Comparison of ENCODE assay signal across 1 cellular context in genomic region chr21:43718872-43719747, GRCh38.
TF ChIP-seq lines count a peak whose summit lies in the region.

Gene PDXK, plus strand, starts transcription at chr21:43719129. Its CDS starts 166 bp downstream, at chr21:43719295.

TF ChIP-seq in K562, 482 proteins besides CTCF, POLR2A, EP300 and RAD21 (continued from another document and continues in another):
- no peak; the same call in 1 of the 2 replicates for TF ChIP-seq ETS1 (conservative IDR thresholded peaks at IDR 0.05; ENCODE audit: control insufficient read depth, low read depth, low read length)
- 0 out of 2 replicates have a peak, but pooled peaks have one; percentile 25 for TF ChIP-seq ZBTB17 (CRISPR knock-in tag; IDR thresholded peaks at IDR 0.05)
- no peak for TF ChIP-seq NELFE (IDR thresholded peaks at IDR 0.05; ENCODE audit: insufficient read depth, insufficient read length)
- TF ChIP-seq U2AF1 (optimal IDR thresholded peaks at IDR 0.05; ENCODE audit: low read depth, low read length): peak; percentile 80
- no peak for TF ChIP-seq ZNF445 (CRISPR knock-in tag; IDR thresholded peaks at IDR 0.05; ENCODE audit: low read depth)
- no peak for TF ChIP-seq BRCA1 (IDR thresholded peaks at IDR 0.05)
- TF ChIP-seq BRCA1 (CRISPR knock-in tag; IDR thresholded peaks at IDR 0.05): 0 out of 2 replicates have a peak, but pooled peaks have one; percentile 21
- no peak for TF ChIP-seq FOXM1 (IDR thresholded peaks at IDR 0.05; ENCODE audit: low read depth)
- TF ChIP-seq FOXM1 (CRISPR knock-in tag; IDR thresholded peaks at IDR 0.05; ENCODE audit: low read depth): peak; percentile 16; the same call in 1 of the 2 replicates
- TF ChIP-seq SMARCA4 (IDR thresholded peaks at IDR 0.05): no peak
- no peak for TF ChIP-seq ZNF696 (CRISPR knock-in tag; conservative IDR thresholded peaks at IDR 0.05)
- 0 out of 2 replicates have a peak, but pooled peaks have one; percentile 15 for TF ChIP-seq ETV1 (tag; conservative IDR thresholded peaks at IDR 0.05; ENCODE audit: low read depth)
- no peak for TF ChIP-seq NCOA4 (IDR thresholded peaks at IDR 0.05; ENCODE audit: partially characterized antibody)
- peak; percentile 91 for TF ChIP-seq CCNT2 (IDR thresholded peaks at IDR 0.05; ENCODE audit: borderline replicate concordance, extremely low read depth, insufficient read length, low read depth, low read length)
- peak; percentile 33; the same call in 1 of the 2 replicates for TF ChIP-seq E2F1 (CRISPR knock-in tag; IDR thresholded peaks at IDR 0.05)
- TF ChIP-seq ZNF592 (IDR thresholded peaks at IDR 0.05): 0 out of 2 replicates have a peak, but pooled peaks have one; percentile 37
- TF ChIP-seq ZNF146 (CRISPR knock-in tag; IDR thresholded peaks at IDR 0.05; ENCODE audit: unreplicated experiment): peak; percentile 7
- peak; percentile 87; the same call in 1 of the 2 replicates for TF ChIP-seq KAT7 (CRISPR knock-in tag; IDR thresholded peaks at IDR 0.05; ENCODE audit: borderline replicate concordance)
- peak; percentile 23; the same call in 1 of the 2 replicates for TF ChIP-seq JUN (IDR thresholded peaks at IDR 0.05; ENCODE audit: borderline replicate concordance, low read depth, low read length)
- peak; percentile 61; the same call in 1 of the 2 replicates for TF ChIP-seq JUN (CRISPR knock-in tag; IDR thresholded peaks at IDR 0.05; ENCODE audit: borderline replicate concordance)
- no peak for TF ChIP-seq ID3 (CRISPR knock-in tag; IDR thresholded peaks at IDR 0.05)
- TF ChIP-seq ID3 (tag; IDR thresholded peaks at IDR 0.05): 0 out of 2 replicates have a peak, but pooled peaks have one; percentile 58
- TF ChIP-seq MAX (CRISPR knock-in tag; IDR thresholded peaks at IDR 0.05): peak; percentile 48; the same call in 1 of the 2 replicates
- peak; percentile 81 for TF ChIP-seq ESRRA (IDR thresholded peaks at IDR 0.05; ENCODE audit: borderline replicate concordance, low read depth)
- TF ChIP-seq YY1 (IDR thresholded peaks at IDR 0.05; ENCODE audit: borderline replicate concordance in 1 of 3, control insufficient read depth in 1 of 3, extremely low read depth in 1 of 3, insufficient read depth in 3 of 3, insufficient read length in 1 of 3, insufficient replicate concordance in 2 of 3, low read depth in 1 of 3, low read length in 2 of 3): peak; percentile 24 to 51 (median 47)
- TF ChIP-seq CBX1 (IDR thresholded peaks at IDR 0.05; ENCODE audit: low read depth): peak; percentile 30; the same call in 1 of the 2 replicates
- TF ChIP-seq ETV5 (CRISPR knock-in tag; IDR thresholded peaks at IDR 0.05; ENCODE audit: low read depth): peak; percentile 38
- 0 out of 2 replicates have a peak, but pooled peaks have one; percentile 8 for TF ChIP-seq FOXO4 (CRISPR knock-in tag; IDR thresholded peaks at IDR 0.05)
- TF ChIP-seq PHF21A (IDR thresholded peaks at IDR 0.05; ENCODE audit: borderline replicate concordance, low read depth): peak; percentile 78; the same call in 1 of the 2 replicates
- peak; percentile 91 for TF ChIP-seq CREM (IDR thresholded peaks at IDR 0.05; ENCODE audit: low read depth)
- 0 out of 2 replicates have a peak, but pooled peaks have one; percentile 20 for TF ChIP-seq TARDBP (IDR thresholded peaks at IDR 0.05)
- TF ChIP-seq EP400 (IDR thresholded peaks at IDR 0.05): peak; percentile 92
- TF ChIP-seq CEBPB (tag; IDR thresholded peaks at IDR 0.05): peak; percentile 78
- TF ChIP-seq NFATC3 (IDR thresholded peaks at IDR 0.05): no peak
- TF ChIP-seq TBP (optimal IDR thresholded peaks at IDR 0.05; ENCODE audit: low read depth, low read length): peak; percentile 84
- TF ChIP-seq NR3C1 (CRISPR knock-in tag; IDR thresholded peaks at IDR 0.05): peak; percentile 70; the same call in 1 of the 2 replicates
- TF ChIP-seq GMEB1 (CRISPR knock-in tag; IDR thresholded peaks at IDR 0.05): peak; percentile 43; the same call in 1 of the 2 replicates
